ENCODE assay signal across 1 cellular context in the genomic region with DNA sequence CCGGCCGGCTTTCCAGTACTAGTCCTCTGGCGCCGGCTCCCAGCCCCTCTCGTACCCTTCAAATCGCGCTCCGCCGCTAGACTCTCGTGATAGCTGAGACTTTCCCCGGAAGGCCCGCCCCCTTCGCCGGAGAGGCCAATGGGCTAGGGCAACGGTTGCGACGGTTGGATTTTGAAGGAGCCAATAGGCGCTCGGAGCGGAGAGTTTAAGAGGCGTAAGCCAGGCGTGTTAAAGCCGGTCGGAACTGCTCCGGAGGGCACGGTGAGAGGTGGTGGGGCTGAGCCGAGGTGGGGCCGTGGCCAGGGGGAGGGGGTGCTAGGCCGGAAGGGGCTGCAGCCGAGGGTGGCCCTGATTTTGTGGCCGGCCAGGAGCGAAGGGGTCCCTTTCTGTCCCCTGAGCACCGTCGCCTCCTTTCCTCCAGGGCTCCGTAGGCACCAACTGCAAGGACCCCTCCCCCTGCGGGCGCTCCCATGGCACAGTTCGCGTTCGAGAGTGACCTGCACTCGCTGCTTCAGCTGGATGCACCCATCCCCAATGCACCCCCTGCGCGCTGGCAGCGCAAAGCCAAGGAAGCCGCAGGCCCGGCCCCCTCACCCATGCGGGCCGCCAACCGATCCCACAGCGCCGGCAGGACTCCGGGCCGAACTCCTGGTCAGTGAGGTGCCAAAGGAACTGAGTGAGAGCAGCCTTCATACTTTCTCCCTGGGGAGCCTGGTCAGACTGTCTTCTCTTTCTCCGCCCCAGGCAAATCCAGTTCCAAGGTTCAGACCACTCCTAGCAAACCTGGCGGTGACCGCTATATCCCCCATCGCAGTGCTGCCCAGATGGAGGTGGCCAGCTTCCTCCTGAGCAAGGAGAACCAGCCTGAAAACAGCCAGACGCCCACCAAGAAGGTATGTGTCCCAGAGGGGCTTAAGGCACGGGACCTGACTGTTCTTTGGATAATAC.
TF ChIP-seq lines count a peak whose summit lies in the region.

TSS of gene CDC20 (plus strand) at position 236 of the 948 bp plus-strand sequence. CDS start at position 471, 235 bp downstream.

TF ChIP-seq in HepG2, 621 proteins besides CTCF, POLR2A, EP300 and RAD21 (continued from another document and continues in another):
- TF ChIP-seq ZSCAN21 (CRISPR knock-in tag; IDR thresholded peaks at IDR 0.05; ENCODE audit: borderline replicate concordance) (no peak), RAD51 (IDR thresholded peaks at IDR 0.05; ENCODE audit: borderline replicate concordance) (no peak), MEIS2 (CRISPR knock-in tag; IDR thresholded peaks at IDR 0.05) (no peak), RXRB (CRISPR knock-in tag; IDR thresholded peaks at IDR 0.05; ENCODE audit: borderline replicate concordance) (peak; percentile 10; the same call in 1 of the 2 replicates), FOXJ3 (CRISPR knock-in tag; IDR thresholded peaks at IDR 0.05; ENCODE audit: borderline replicate concordance) (no peak; the same call in 1 of the 2 replicates), ZNF766 (CRISPR knock-in tag; IDR thresholded peaks at IDR 0.05; ENCODE audit: borderline replicate concordance) (0 out of 2 replicates have a peak, but pooled peaks have one; percentile 63), KDM5A (IDR thresholded peaks at IDR 0.05; ENCODE audit: borderline replicate concordance, low read length) (peak; percentile 70), SKI (IDR thresholded peaks at IDR 0.05; ENCODE audit: partially characterized antibody) (no peak), KDM4B (CRISPR knock-in tag; IDR thresholded peaks at IDR 0.05) (no peak), HOXA5 (CRISPR knock-in tag; IDR thresholded peaks at IDR 0.05) (no peak; the same call in 1 of the 2 replicates), ZNF672 (CRISPR knock-in tag; IDR thresholded peaks at IDR 0.05) (0 out of 2 replicates have a peak, but pooled peaks have one; percentile 52), NR2F1 (CRISPR knock-in tag; IDR thresholded peaks at IDR 0.05) (no peak), YEATS4 (CRISPR knock-in tag; IDR thresholded peaks at IDR 0.05; ENCODE audit: borderline replicate concordance) (peak; percentile 65), TCF7 (IDR thresholded peaks at IDR 0.05; ENCODE audit: low read depth) (no peak), FOXK2 (IDR thresholded peaks at IDR 0.05) (no peak), ZNF225 (CRISPR knock-in tag; IDR thresholded peaks at IDR 0.05) (no peak), POLR2G (IDR thresholded peaks at IDR 0.05; ENCODE audit: low read depth, low read length) (peak; percentile 77), SRSF1 (optimal IDR thresholded peaks at IDR 0.05; ENCODE audit: low read depth, low read length) (no peak), TGIF2 (CRISPR knock-in tag; IDR thresholded peaks at IDR 0.05) (peak; percentile 88), YEATS2 (CRISPR knock-in tag; IDR thresholded peaks at IDR 0.05; ENCODE audit: borderline replicate concordance) (peak; percentile 90; the same call in 1 of the 2 replicates), ZNF335 (CRISPR knock-in tag; IDR thresholded peaks at IDR 0.05) (no peak), DMTF1 (CRISPR knock-in tag; IDR thresholded peaks at IDR 0.05) (no peak), TMF1 (CRISPR knock-in tag; IDR thresholded peaks at IDR 0.05; ENCODE audit: low read depth) (peak; percentile 93), KLF9 (CRISPR knock-in tag; IDR thresholded peaks at IDR 0.05; ENCODE audit: low read depth) (no peak), ZNF232 (CRISPR knock-in tag; IDR thresholded peaks at IDR 0.05; ENCODE audit: borderline replicate concordance) (peak; percentile 45; the same call in 1 of the 2 replicates), SRSF4 (IDR thresholded peaks at IDR 0.05; ENCODE audit: low read depth, low read length, poor library complexity, severe bottlenecking) (no peak), KDM2A (CRISPR knock-in tag; IDR thresholded peaks at IDR 0.05; ENCODE audit: borderline replicate concordance, low read depth) (peak; percentile 80; the same call in 1 of the 2 replicates), GABPA (IDR thresholded peaks at IDR 0.05; ENCODE audit: low read depth, low read length) (peak; percentile 70), GABPA (CRISPR knock-in tag; IDR thresholded peaks at IDR 0.05; ENCODE audit: low read depth) (peak; percentile 93), ATF3 (CRISPR knock-in tag; IDR thresholded peaks at IDR 0.05) (no peak), ZNF207 (IDR thresholded peaks at IDR 0.05; ENCODE audit: borderline replicate concordance) (no peak), RNF2 (conservative IDR thresholded peaks at IDR 0.05; ENCODE audit: low read depth) (no peak), KLF15 (CRISPR knock-in tag; IDR thresholded peaks at IDR 0.05; ENCODE audit: borderline replicate concordance) (no peak), ZSCAN30 (CRISPR knock-in tag; IDR thresholded peaks at IDR 0.05) (no peak), RARG (CRISPR knock-in tag; IDR thresholded peaks at IDR 0.05; ENCODE audit: low read depth) (no peak), ZFP91 (CRISPR knock-in tag; IDR thresholded peaks at IDR 0.05; ENCODE audit: borderline replicate concordance) (peak; percentile 64; the same call in 1 of the 2 replicates), ZNF563 (CRISPR knock-in tag; IDR thresholded peaks at IDR 0.05) (no peak), ETV5 (CRISPR knock-in tag; IDR thresholded peaks at IDR 0.05; ENCODE audit: borderline replicate concordance) (no peak), BRF2 (CRISPR knock-in tag; IDR thresholded peaks at IDR 0.05) (peak; percentile 90; the same call in 1 of the 2 replicates), SIN3B (IDR thresholded peaks at IDR 0.05; ENCODE audit: low read length) (peak; percentile 98)
- TF ChIP-seq, protein P1, sequence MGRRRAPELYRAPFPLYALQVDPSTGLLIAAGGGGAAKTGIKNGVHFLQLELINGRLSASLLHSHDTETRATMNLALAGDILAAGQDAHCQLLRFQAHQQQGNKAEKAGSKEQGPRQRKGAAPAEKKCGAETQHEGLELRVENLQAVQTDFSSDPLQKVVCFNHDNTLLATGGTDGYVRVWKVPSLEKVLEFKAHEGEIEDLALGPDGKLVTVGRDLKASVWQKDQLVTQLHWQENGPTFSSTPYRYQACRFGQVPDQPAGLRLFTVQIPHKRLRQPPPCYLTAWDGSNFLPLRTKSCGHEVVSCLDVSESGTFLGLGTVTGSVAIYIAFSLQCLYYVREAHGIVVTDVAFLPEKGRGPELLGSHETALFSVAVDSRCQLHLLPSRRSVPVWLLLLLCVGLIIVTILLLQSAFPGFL (CRISPR knock-in tag; IDR thresholded peaks at IDR 0.05) = no peak
- TF ChIP-seq, protein P2, sequence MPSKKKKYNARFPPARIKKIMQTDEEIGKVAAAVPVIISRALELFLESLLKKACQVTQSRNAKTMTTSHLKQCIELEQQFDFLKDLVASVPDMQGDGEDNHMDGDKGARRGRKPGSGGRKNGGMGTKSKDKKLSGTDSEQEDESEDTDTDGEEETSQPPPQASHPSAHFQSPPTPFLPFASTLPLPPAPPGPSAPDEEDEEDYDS (CRISPR knock-in tag; IDR thresholded peaks at IDR 0.05) = peak; percentile 90
- TF ChIP-seq, protein P3, sequence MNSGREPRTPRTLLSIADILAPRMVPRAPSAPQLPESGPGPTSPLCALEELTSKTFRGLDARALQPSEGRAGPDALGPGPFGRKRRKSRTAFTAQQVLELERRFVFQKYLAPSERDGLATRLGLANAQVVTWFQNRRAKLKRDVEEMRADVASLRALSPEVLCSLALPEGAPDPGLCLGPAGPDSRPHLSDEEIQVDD (CRISPR knock-in tag; IDR thresholded peaks at IDR 0.05; ENCODE audit: borderline replicate concordance) = no peak
- TF ChIP-seq, protein P4, sequence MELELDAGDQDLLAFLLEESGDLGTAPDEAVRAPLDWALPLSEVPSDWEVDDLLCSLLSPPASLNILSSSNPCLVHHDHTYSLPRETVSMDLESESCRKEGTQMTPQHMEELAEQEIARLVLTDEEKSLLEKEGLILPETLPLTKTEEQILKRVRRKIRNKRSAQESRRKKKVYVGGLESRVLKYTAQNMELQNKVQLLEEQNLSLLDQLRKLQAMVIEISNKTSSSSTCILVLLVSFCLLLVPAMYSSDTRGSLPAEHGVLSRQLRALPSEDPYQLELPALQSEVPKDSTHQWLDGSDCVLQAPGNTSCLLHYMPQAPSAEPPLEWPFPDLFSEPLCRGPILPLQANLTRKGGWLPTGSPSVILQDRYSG (CRISPR knock-in tag; IDR thresholded peaks at IDR 0.05) = peak; percentile 47; the same call in 1 of the 2 replicates
- TF ChIP-seq, protein P5, sequence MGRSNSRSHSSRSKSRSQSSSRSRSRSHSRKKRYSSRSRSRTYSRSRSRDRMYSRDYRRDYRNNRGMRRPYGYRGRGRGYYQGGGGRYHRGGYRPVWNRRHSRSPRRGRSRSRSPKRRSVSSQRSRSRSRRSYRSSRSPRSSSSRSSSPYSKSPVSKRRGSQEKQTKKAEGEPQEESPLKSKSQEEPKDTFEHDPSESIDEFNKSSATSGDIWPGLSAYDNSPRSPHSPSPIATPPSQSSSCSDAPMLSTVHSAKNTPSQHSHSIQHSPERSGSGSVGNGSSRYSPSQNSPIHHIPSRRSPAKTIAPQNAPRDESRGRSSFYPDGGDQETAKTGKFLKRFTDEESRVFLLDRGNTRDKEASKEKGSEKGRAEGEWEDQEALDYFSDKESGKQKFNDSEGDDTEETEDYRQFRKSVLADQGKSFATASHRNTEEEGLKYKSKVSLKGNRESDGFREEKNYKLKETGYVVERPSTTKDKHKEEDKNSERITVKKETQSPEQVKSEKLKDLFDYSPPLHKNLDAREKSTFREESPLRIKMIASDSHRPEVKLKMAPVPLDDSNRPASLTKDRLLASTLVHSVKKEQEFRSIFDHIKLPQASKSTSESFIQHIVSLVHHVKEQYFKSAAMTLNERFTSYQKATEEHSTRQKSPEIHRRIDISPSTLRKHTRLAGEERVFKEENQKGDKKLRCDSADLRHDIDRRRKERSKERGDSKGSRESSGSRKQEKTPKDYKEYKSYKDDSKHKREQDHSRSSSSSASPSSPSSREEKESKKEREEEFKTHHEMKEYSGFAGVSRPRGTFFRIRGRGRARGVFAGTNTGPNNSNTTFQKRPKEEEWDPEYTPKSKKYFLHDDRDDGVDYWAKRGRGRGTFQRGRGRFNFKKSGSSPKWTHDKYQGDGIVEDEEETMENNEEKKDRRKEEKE (IDR thresholded peaks at IDR 0.05) = no peak
- TF ChIP-seq, protein P6, sequence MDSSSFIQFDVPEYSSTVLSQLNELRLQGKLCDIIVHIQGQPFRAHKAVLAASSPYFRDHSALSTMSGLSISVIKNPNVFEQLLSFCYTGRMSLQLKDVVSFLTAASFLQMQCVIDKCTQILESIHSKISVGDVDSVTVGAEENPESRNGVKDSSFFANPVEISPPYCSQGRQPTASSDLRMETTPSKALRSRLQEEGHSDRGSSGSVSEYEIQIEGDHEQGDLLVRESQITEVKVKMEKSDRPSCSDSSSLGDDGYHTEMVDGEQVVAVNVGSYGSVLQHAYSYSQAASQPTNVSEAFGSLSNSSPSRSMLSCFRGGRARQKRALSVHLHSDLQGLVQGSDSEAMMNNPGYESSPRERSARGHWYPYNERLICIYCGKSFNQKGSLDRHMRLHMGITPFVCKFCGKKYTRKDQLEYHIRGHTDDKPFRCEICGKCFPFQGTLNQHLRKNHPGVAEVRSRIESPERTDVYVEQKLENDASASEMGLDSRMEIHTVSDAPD (CRISPR knock-in tag; IDR thresholded peaks at IDR 0.05) = no peak; the same call in 1 of the 2 replicates
